9 cellular contexts compared by ENCODE assay signal in the genomic region with DNA sequence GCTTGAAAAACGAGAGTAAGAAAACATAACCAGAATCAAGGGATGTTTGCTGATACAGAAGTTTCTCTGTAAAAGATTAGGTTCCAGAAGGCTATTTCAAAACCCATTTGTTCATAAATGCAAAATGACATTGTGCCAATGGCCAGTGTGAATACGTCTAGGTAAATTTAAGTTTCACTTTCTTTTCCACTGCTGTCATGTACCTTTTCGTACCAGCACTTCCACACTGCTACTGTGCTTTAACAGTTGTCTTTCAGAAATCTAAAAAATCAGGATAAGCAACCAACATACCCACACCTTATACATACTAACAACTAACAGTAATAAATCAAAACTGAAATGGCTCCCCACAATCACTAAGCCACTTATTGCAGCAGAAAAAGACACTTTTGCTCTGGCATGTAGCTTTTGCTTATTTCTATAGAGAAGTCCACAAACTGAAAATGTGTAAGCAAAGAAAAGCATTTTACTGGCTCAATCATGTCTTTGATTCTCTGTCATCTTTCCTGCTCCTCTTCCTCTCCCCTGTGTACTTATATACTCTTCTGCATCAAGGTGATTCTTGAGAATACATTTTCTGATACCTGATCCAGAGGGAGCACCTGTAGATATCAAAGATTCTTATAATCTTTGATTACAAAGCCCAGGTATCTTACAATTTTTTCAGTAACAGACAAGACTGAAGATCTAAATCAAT. TPM values are rescaled to one million over a fixed set of nuclear protein-coding genes. Genes with fewer than 3 reads are reported as not detected.
A peak's percentile ranks its signal among the peaks of the same experiment; 100 is the strongest.
DNase-seq lines count a peak whose midpoint lies in the region; ATAC-seq and TF ChIP-seq lines count a peak whose summit lies in the region.
"Had no signal": no experiment of that assay in that cellular context is flagged by ENCODE, and none has a peak within 500 bp of the region (broad histone marks: within the 10 kb centered on the region; RNA-seq: fewer than 3 reads in every experiment).

No MANE protein-coding gene starts in this region.

- no peak for DNase-seq in activated CD4-positive, alpha-beta memory T cell treated with anti-CD3 and anti-CD28 coated beads, Interleukin-2, amount 10 ng/mL, durations not matched to agents 7 days and 5 days
- peak; percentile 32 for DNase-seq in kidney tubule cell (ENCODE audit: low spot score)
- DNase-seq in upper lobe of right lung: no peak
- no peak for DNase-seq in HT-29 (ENCODE audit: low spot score)
- DNase-seq in germinal center (ENCODE audit: low spot score): no peak
- no peak for DNase-seq in endodermal cell

- CTCF ChIA-PET in activated CD4-positive, alpha-beta memory T cell treated with anti-CD3 and anti-CD28 coated beads, Interleukin-2, amount 10 ng/mL, durations not matched to agents 7 days and 5 days (lab: Charles Lee): interaction anchor here (0.6 to 2.6 kb wide), 5 partner anchors 10 to 69 kb away, joined by 3 to 14 read pairs (median 4); a partner anchor contains a TSS

- H3K36me3 ChIP-seq in upper lobe of right lung (no peaks in the 10 kb centered on the region), endodermal cell (ENCODE audit: control insufficient read depth, insufficient read depth, low read length) (peaks cover 4% of the 10 kb centered on the region)

- no peaks in the 10 kb centered on the region for H3K27me3 Mint-ChIP-seq in activated CD4-positive, alpha-beta memory T cell treated with anti-CD3 and anti-CD28 coated beads, Interleukin-2, amount 10 ng/mL, durations not matched to agents 7 days and 5 days
- H3K27me3 Mint-ChIP-seq in endodermal cell (ENCODE audit: insufficient read depth): no peaks in the 10 kb centered on the region

- H3K27me3 ChIP-seq in upper lobe of right lung (no peaks in the 10 kb centered on the region), endodermal cell (ENCODE audit: control insufficient read depth, insufficient read depth, low read length, poor library complexity, severe bottlenecking) (no peaks in the 10 kb centered on the region)

- H3K4me3 Mint-ChIP-seq in activated CD4-positive, alpha-beta memory T cell treated with anti-CD3 and anti-CD28 coated beads, Interleukin-2, amount 10 ng/mL, durations not matched to agents 7 days and 5 days: peak overlapping the region; percentile 88
- no peak overlapping the region for H3K4me3 Mint-ChIP-seq in endodermal cell

- WGBS in endodermal cell (ENCODE audit: insufficient coverage in 1 of 2, insufficient read length in 1 of 2), 2 experiments: 84 to 92% methylated on average over 2 to 3 of the region's 3 CpGs

- H3K9me3 Mint-ChIP-seq in activated CD4-positive, alpha-beta memory T cell treated with anti-CD3 and anti-CD28 coated beads, Interleukin-2, amount 10 ng/mL, durations not matched to agents 7 days and 5 days: no peaks in the 10 kb centered on the region
- no peaks in the 10 kb centered on the region for H3K9me3 Mint-ChIP-seq in endodermal cell

- peak overlapping the region; percentile 92 for H3K27ac Mint-ChIP-seq in activated CD4-positive, alpha-beta memory T cell treated with anti-CD3 and anti-CD28 coated beads, Interleukin-2, amount 10 ng/mL, durations not matched to agents 7 days and 5 days
- H3K27ac Mint-ChIP-seq in endodermal cell: no peak overlapping the region

- H3K9ac ChIP-seq in endodermal cell (ENCODE audit: extremely low read depth, low read length, poor library complexity, severe bottlenecking): no peak overlapping the region

- intact Hi-C loops in upper lobe of right lung (cut with DNase I): no loop called here

- peak overlapping the region; percentile 89 for H3K27ac ChIP-seq in upper lobe of right lung
- H3K27ac ChIP-seq in endodermal cell (ENCODE audit: low read depth, low read length): no peak overlapping the region

- peak; percentile 50 for ATAC-seq in GM18873 (IDR thresholded peaks at IDR 0.05; ENCODE audit: low FRiP score, unreplicated experiment)
- peak; percentile 56 for ATAC-seq in HG02885 (IDR thresholded peaks at IDR 0.05; ENCODE audit: poor library complexity, unreplicated experiment)
- ATAC-seq in upper lobe of right lung: peak; percentile 61

- peaks cover 56% of the 10 kb centered on the region for H3K4me1 Mint-ChIP-seq in activated CD4-positive, alpha-beta memory T cell treated with anti-CD3 and anti-CD28 coated beads, Interleukin-2, amount 10 ng/mL, durations not matched to agents 7 days and 5 days
- H3K4me1 Mint-ChIP-seq in endodermal cell: peaks cover 16% of the 10 kb centered on the region

- H3K4me3 ChIP-seq in upper lobe of right lung: peak overlapping the region; percentile 17
- H3K4me3 ChIP-seq in endodermal cell (ENCODE audit: low read length): no peak overlapping the region
- H3K4me3 ChIP-seq: SK-N-MC had no signal

- H3K4me1 ChIP-seq in upper lobe of right lung: peaks cover 50% of the 10 kb centered on the region
- no peaks in the 10 kb centered on the region for H3K4me1 ChIP-seq in endodermal cell (ENCODE audit: control insufficient read depth, insufficient read depth, low read length)

- peaks cover 42% of the 10 kb centered on the region for H3K36me3 Mint-ChIP-seq in activated CD4-positive, alpha-beta memory T cell treated with anti-CD3 and anti-CD28 coated beads, Interleukin-2, amount 10 ng/mL, durations not matched to agents 7 days and 5 days (ENCODE audit: low read depth)
- H3K36me3 Mint-ChIP-seq in endodermal cell (ENCODE audit: low read depth): peaks cover 3% of the 10 kb centered on the region

- H3K9me3 ChIP-seq in upper lobe of right lung: no peaks in the 10 kb centered on the region
- H3K9me3 ChIP-seq in endodermal cell (ENCODE audit: control insufficient read depth, low read length): no peaks in the 10 kb centered on the region

- TF ChIP-seq CTCF in upper lobe of right lung (IDR thresholded peaks at IDR 0.05) (no peak), endodermal cell (conservative IDR thresholded peaks at IDR 0.05) (no peak)

- POLR2A ChIA-PET in activated CD4-positive, alpha-beta memory T cell treated with anti-CD3 and anti-CD28 coated beads, Interleukin-2, amount 10 ng/mL, durations not matched to agents 7 days and 5 days (lab: Charles Lee): interaction anchor here (1.2 to 7.7 kb wide), 10 partner anchors 9 to 74 kb away, joined by 3 to 128 read pairs (median 15); a partner anchor contains a TSS

RNA-seq across cellular contexts. Expression of a gene that starts 34.3 kb away (rescaled TPM):
- 100 to 1,000 TPM; 159 to 169 TPM for total RNA-seq in activated CD4-positive, alpha-beta memory T cell treated with anti-CD3 and anti-CD28 coated beads, Interleukin-2, amount 10 ng/mL, durations not matched to agents 7 days and 5 days
- total RNA-seq in upper lobe of right lung (81.5 TPM), endodermal cell (10 to 100 TPM; 36.0 to 44.1 TPM)
- total RNA-seq in HT-29 (2014; rRNA removed; shearing (Covaris generic)): 41.9 and 46.5 TPM in 2 replicates
- 21.2 TPM for polyA plus RNA-seq in endodermal cell (2013, experiment 1 of 2)
- 20.6 TPM for polyA plus RNA-seq in endodermal cell (2013, experiment 2 of 2)
